In the genomic region with DNA sequence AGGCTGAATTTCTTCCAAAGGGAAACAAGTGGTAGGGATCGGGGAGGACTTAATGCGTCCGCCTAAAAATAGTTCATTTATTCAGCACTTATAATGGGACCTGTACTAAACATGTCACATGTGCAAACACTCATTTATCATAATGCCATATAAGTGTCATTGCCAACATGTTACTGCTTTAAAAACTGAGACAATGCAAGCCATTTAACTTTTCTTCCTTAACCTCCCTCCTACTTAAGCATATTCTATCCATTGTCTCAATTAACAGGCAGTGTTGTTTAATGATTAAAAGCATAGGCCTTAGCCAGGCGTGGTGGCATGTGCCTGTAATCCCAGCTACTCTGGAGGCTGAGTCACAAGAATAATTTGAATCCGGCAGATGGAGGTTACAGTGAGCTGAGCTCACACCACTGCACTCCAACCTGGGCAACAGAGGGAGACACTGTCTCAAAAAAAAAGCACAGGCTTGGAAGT, we compare ENCODE assay signal across 12 cellular contexts. TPM values are rescaled to one million over a fixed set of nuclear protein-coding genes. Genes with fewer than 3 reads are reported as not detected.
DNase-seq lines count a peak whose midpoint lies in the region; ATAC-seq, FAIRE-seq and TF ChIP-seq lines count a peak whose summit lies in the region.
"Had no signal": no experiment of that assay in that cellular context is flagged by ENCODE, and none has a peak within 500 bp of the region (broad histone marks: within the 10 kb centered on the region; RNA-seq: fewer than 3 reads in every experiment).

No MANE protein-coding gene starts in this region.

- CTCF ChIA-PET in HepG2 (lab: Yijun Ruan, JAX; ENCODE audit: low intra/inter-chr PET ratio, low total read pairs), result no interaction called here
- CTCF ChIA-PET in RWPE1 (lab: Yijun Ruan, JAX), result no interaction called here

- no peak overlapping the region for H3K4me2 ChIP-seq in HepG2 (ENCODE audit: low read depth, low read length)
- H3K4me2 ChIP-seq: KMS-11 had no signal

- 97% methylated on average over 5 of the region's 5 CpGs for WGBS in HepG2 (ENCODE audit: low lambda C conversion rate)

- no TSS peak for BruUV-seq in HepG2 (replicated peaks; lab: Mats Ljungman, UMichigan)

- no peak overlapping the region for H3K9ac ChIP-seq in HepG2 (ENCODE audit: insufficient read depth, low read depth, low read length)
- H3K9ac ChIP-seq: KMS-11 had no signal

- no peaks in the 10 kb centered on the region for H3K9me3 ChIP-seq in HepG2 (ENCODE audit: low read length)

- H3K79me2 ChIP-seq in HepG2 (ENCODE audit: insufficient read depth, low read length), result no peaks in the 10 kb centered on the region

- TF ChIP-seq CTCF in CD14-positive monocyte (IDR thresholded peaks at IDR 0.05) (no peak), LNCaP clone FGC (IDR thresholded peaks at IDR 0.05; ENCODE audit: control insufficient read depth, extremely low read depth, insufficient read depth) (0 out of 2 replicates have a peak, but pooled peaks have one; percentile 12), brain (conservative IDR thresholded peaks at IDR 0.05) (no peak), HepG2 (CRISPR knock-in tag; IDR thresholded peaks at IDR 0.05) (0 out of 2 replicates have a peak, but pooled peaks have one; percentile 7), RWPE1 (conservative IDR thresholded peaks at IDR 0.05; ENCODE audit: low read depth) (no peak)

- peaks cover 13 to 66% of the 10 kb centered on the region in 2 experiments for H3K36me3 ChIP-seq in HepG2 (replicated peaks in 1 of 2; ENCODE audit: control insufficient read depth in 1 of 2, insufficient read depth in 2 of 2, low read length in 2 of 2)

- no peak overlapping the region for H3K4me3 ChIP-seq in LNCaP clone FGC (ENCODE audit: low read depth, low read length)
- no peak overlapping the region for H3K4me3 ChIP-seq in HepG2 (replicated peaks in 1 of 3; ENCODE audit: insufficient read depth in 1 of 3, low read depth in 2 of 3, low read length in 3 of 3)

- ATAC-seq in HepG2 (peak; percentile 37), HG03460 (IDR thresholded peaks at IDR 0.05; ENCODE audit: unreplicated experiment) (no peak), GM21423 (IDR thresholded peaks at IDR 0.05; ENCODE audit: unreplicated experiment) (no peak)

- TF ChIP-seq RAD21 in HepG2 (CRISPR knock-in tag; IDR thresholded peaks at IDR 0.05), result no peak

- H3K4me1 Mint-ChIP-seq in CD14-positive monocyte (peaks cover 19% of the 10 kb centered on the region), brain (peaks cover 28% of the 10 kb centered on the region)

- no peak overlapping the region for H3K27ac ChIP-seq in HepG2 (ENCODE audit: extremely low read length, insufficient read depth, low read length)
- no peak overlapping the region for H3K27ac ChIP-seq in RWPE1
- H3K27ac ChIP-seq: KMS-11 had no signal

- in situ Hi-C loops in HepG2 (cut with HindIII; ENCODE audit: extremely low pct_ligation_motif_present, low pct_unique_long_range_greater_than_20kb), result no loop called here

- no peaks in the 10 kb centered on the region for H3K9me3 Mint-ChIP-seq in CD14-positive monocyte
- H3K9me3 Mint-ChIP-seq in brain, result no peaks in the 10 kb centered on the region

- TF ChIP-seq POLR2A in HepG2 (IDR thresholded peaks at IDR 0.05; ENCODE audit: insufficient read depth in 1 of 2, low read depth in 2 of 2, low read length in 2 of 2), result no peak

- H3K36me3 Mint-ChIP-seq in CD14-positive monocyte, result peaks cover 23 to 28% of the 10 kb centered on the region in 2 donors
- peaks cover 42% of the 10 kb centered on the region for H3K36me3 Mint-ChIP-seq in brain

- H3K4me3 Mint-ChIP-seq in CD14-positive monocyte, result no peak overlapping the region
- H3K4me3 Mint-ChIP-seq in brain, result no peak overlapping the region

- H3K27me3 Mint-ChIP-seq in CD14-positive monocyte (ENCODE audit: low read depth in 3 of 3), result no peaks in the 10 kb centered on the region
- no peaks in the 10 kb centered on the region for H3K27me3 Mint-ChIP-seq in brain

- no peaks in the 10 kb centered on the region for H4K20me1 ChIP-seq in HepG2 (ENCODE audit: insufficient read depth, low read length)

- H3K27me3 ChIP-seq in HepG2 (ENCODE audit: control insufficient read depth in 1 of 2, insufficient read depth in 2 of 2, low read length in 2 of 2), result no peaks in the 10 kb centered on the region

- TF ChIP-seq EP300 in HepG2 (IDR thresholded peaks at IDR 0.05; ENCODE audit: low read depth in 2 of 2, low read length in 2 of 2) (no peak), HepG2 (CRISPR knock-in tag; IDR thresholded peaks at IDR 0.05; ENCODE audit: borderline replicate concordance) (no peak)

- intact Hi-C loops in CD14-positive monocyte (cut with micrococcal nuclease), result no loop called here
- intact Hi-C loops in HepG2 (cut with micrococcal nuclease; ENCODE audit: unreplicated experiment), result no loop called here

- no peaks in the 10 kb centered on the region for H3K4me1 ChIP-seq in HepG2 (ENCODE audit: insufficient read depth, low read length)

- DNase-seq in CD14-positive monocyte (ENCODE audit: low spot score), result no peak
- DNase-seq in LNCaP clone FGC (ENCODE audit: low read depth), result no peak
- DNase-seq in HepG2 (ENCODE audit: low spot score), result no peak
- DNase-seq in RWPE1 (ENCODE audit: low spot score), result no peak
- no peak for DNase-seq in putamen (ENCODE audit: low spot score)
- DNase-seq: hypothalamus, occipital lobe, OCI-M1 had no signal

- H2AFZ ChIP-seq in HepG2 (ENCODE audit: low read length), result no peak overlapping the region

- H3K27ac Mint-ChIP-seq in CD14-positive monocyte, result peak overlapping the region in 4 of 7 donors; percentile 16 to 57 (median 44)
- peak overlapping the region in 3 of 5 experiments; percentile 37 to 73 (median 45) for H3K27ac Mint-ChIP-seq in brain

- POLR2A ChIA-PET in HepG2 (lab: Yijun Ruan, JAX) (interaction anchor here (3.6 kb wide), 1 partner anchor 13 kb away, joined by 16 read pairs; the partner anchor contains the start of gene SCFD1), RWPE1 (lab: Yijun Ruan, JAX; ENCODE audit: low non-redundant PET) (no interaction called here)

- FAIRE-seq in HepG2 (lab: Jason Lieb, UNC), result no peak

TF ChIP-seq in HepG2, 621 proteins besides CTCF, POLR2A, EP300 and RAD21:
- TF ChIP-seq DMAP1 (CRISPR knock-in tag; IDR thresholded peaks at IDR 0.05), result no peak
- 0 out of 2 replicates have a peak, but pooled peaks have one; percentile 25 for TF ChIP-seq ZNF75D (CRISPR knock-in tag; IDR thresholded peaks at IDR 0.05; ENCODE audit: borderline replicate concordance)
TF ChIP-seq in HepG2: peak in this region for 1.

RNA-seq across cellular contexts. Expression of gene SCFD1, which starts 13.5 kb away (rescaled TPM):
- 10 to 100 TPM; 44.9 to 64.1 TPM for polyA plus RNA-seq in CD14-positive monocyte
- polyA plus RNA-seq in brain (ENCODE audit: insufficient read depth, low read depth, low replicate concordance), result 21.7 TPM
- total RNA-seq in HepG2 (2016; rRNA removed; fragmentation: Illumina TruSeq; extraction: Trizol), result 256 and 318 TPM in 2 replicates
- 183 and 191 TPM in 2 replicates for total RNA-seq in HepG2 (2016; cell fraction: cytosol; rRNA removed; fragmentation: Illumina TruSeq; extraction: Trizol; ENCODE audit: low read depth)
- total RNA-seq in HepG2 (2016; cell fraction: insoluble cytoplasmic fraction; rRNA removed; fragmentation: Illumina TruSeq; extraction: Trizol), result 264 and 346 TPM in 2 replicates
- total RNA-seq in HepG2 (2016; cell fraction: membrane; rRNA removed; fragmentation: Illumina TruSeq; extraction: Trizol), result 220 and 248 TPM in 2 replicates
- 294 and 317 TPM in 2 replicates for total RNA-seq in HepG2 (2016; cell fraction: nucleus; rRNA removed; fragmentation: Illumina TruSeq; extraction: Trizol)
- 178 and 235 TPM in 2 replicates for polyA plus RNA-seq in HepG2 (2011; rRNA removed)
- polyA plus RNA-seq in HepG2 (2011; cell fraction: cytosol; rRNA removed), result 51.8 and 79.2 TPM in 2 replicates
- 111 and 127 TPM in 2 replicates for polyA plus RNA-seq in HepG2 (2011; cell fraction: nucleus; rRNA removed)
- 114 and 153 TPM in 2 replicates for polyA plus RNA-seq in HepG2 (2012)
- polyA plus RNA-seq in HepG2 (2016; cell fraction: cytosol; fragmentation: Illumina TruSeq; extraction: Trizol; ENCODE audit: low read depth), result 135 and 148 TPM in 2 replicates
- polyA plus RNA-seq in HepG2 (2016; cell fraction: insoluble cytoplasmic fraction; fragmentation: Illumina TruSeq; extraction: Trizol; ENCODE audit: low read depth), result 293 and 325 TPM in 2 replicates
- 190 and 203 TPM in 2 replicates for polyA plus RNA-seq in HepG2 (2016; cell fraction: membrane; fragmentation: Illumina TruSeq; extraction: Trizol; ENCODE audit: low read depth)
- polyA plus RNA-seq in HepG2 (2016; cell fraction: nucleus; fragmentation: Illumina TruSeq; extraction: Trizol; ENCODE audit: insufficient read depth, low read depth), result 291 and 292 TPM in 2 replicates
- polyA minus RNA-seq in HepG2 (2011; rRNA and poly(A)+ RNA removed; ENCODE audit: low replicate concordance), result 24.4 and 68.1 TPM in 2 replicates
- 92.9 and 94.7 TPM in 2 replicates for polyA minus RNA-seq in HepG2 (2011; cell fraction: cytosol; rRNA and poly(A)+ RNA removed)
- polyA minus RNA-seq in HepG2 (2011; cell fraction: nucleus; rRNA and poly(A)+ RNA removed), result 849 and 949 TPM in 2 replicates

RNA-seq across cellular contexts. Expression of gene G2E3, which starts 49.6 kb away (rescaled TPM):
- polyA plus RNA-seq in CD14-positive monocyte (10 to 100 TPM in 1 of 2 donors, 1 to 10 TPM in 1; 5.6 to 12.1 TPM), brain (ENCODE audit: insufficient read depth, low read depth, low replicate concordance) (3.4 TPM), HepG2 (2011; rRNA removed) (13.8 and 22.8 TPM in 2 replicates)
- total RNA-seq in HepG2 (2016; rRNA removed; fragmentation: Illumina TruSeq; extraction: Trizol), result 63.0 and 90.7 TPM in 2 replicates
- 20.1 and 20.7 TPM in 2 replicates for total RNA-seq in HepG2 (2016; cell fraction: cytosol; rRNA removed; fragmentation: Illumina TruSeq; extraction: Trizol; ENCODE audit: low read depth)
- total RNA-seq in HepG2 (2016; cell fraction: insoluble cytoplasmic fraction; rRNA removed; fragmentation: Illumina TruSeq; extraction: Trizol), result 61.4 and 87.9 TPM in 2 replicates
- total RNA-seq in HepG2 (2016; cell fraction: membrane; rRNA removed; fragmentation: Illumina TruSeq; extraction: Trizol), result 27.9 and 35.1 TPM in 2 replicates
- total RNA-seq in HepG2 (2016; cell fraction: nucleus; rRNA removed; fragmentation: Illumina TruSeq; extraction: Trizol), result 81.7 and 85.9 TPM in 2 replicates
- polyA plus RNA-seq in HepG2 (2011; cell fraction: cytosol; rRNA removed), result 5.6 and 8.4 TPM in 2 replicates
- 11.7 and 14.1 TPM in 2 replicates for polyA plus RNA-seq in HepG2 (2011; cell fraction: nucleus; rRNA removed)
- polyA plus RNA-seq in HepG2 (2012), result 22.9 and 29.9 TPM in 2 replicates
- polyA plus RNA-seq in HepG2 (2016; cell fraction: cytosol; fragmentation: Illumina TruSeq; extraction: Trizol; ENCODE audit: low read depth), result 2.5 and 2.9 TPM in 2 replicates
- polyA plus RNA-seq in HepG2 (2016; cell fraction: insoluble cytoplasmic fraction; fragmentation: Illumina TruSeq; extraction: Trizol; ENCODE audit: low read depth), result 40.8 and 45.8 TPM in 2 replicates
- polyA plus RNA-seq in HepG2 (2016; cell fraction: membrane; fragmentation: Illumina TruSeq; extraction: Trizol; ENCODE audit: low read depth), result 5.2 and 7.8 TPM in 2 replicates
- polyA plus RNA-seq in HepG2 (2016; cell fraction: nucleus; fragmentation: Illumina TruSeq; extraction: Trizol; ENCODE audit: insufficient read depth, low read depth), result 71.9 and 74.2 TPM in 2 replicates
- 8.9 and 9.2 TPM in 2 replicates for polyA minus RNA-seq in HepG2 (2011; rRNA and poly(A)+ RNA removed; ENCODE audit: low replicate concordance)
- polyA minus RNA-seq in HepG2 (2011; cell fraction: cytosol; rRNA and poly(A)+ RNA removed), result 31.6 and 36.1 TPM in 2 replicates
- polyA minus RNA-seq in HepG2 (2011; cell fraction: nucleus; rRNA and poly(A)+ RNA removed), result 92.2 and 121 TPM in 2 replicates

Comparison
In these comparisons a context has a peak if more than half of its experiments do, and no peak if none do; other contexts are left out.
1. CTCF ChIP-seq: peak in LNCaP clone FGC (single experiment) and HepG2 (single experiment); none in CD14-positive monocyte (single experiment), brain (0 of 2) and RWPE1 (single experiment).